In the genomic region with DNA sequence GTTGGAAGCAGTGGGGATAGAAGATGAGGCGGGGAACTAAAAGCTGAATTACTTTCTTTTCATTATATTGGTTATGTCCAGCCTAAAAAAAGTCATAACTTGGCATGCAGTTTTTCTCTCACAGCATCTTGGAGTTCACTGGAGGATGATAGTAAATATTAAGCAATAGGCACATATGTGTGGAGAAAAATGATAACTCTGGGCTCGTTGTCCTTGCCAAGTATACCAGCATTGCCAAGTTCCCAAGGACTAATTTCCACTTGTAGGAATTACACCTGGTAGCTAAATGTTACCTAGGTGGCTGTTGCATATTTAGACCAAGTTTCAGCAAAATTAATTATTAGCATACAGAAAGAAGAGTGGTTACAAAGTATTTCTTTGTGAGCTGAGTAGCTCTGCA, we compare ENCODE assay signal across 5 cellular contexts.
"Had no signal": no experiment of that assay in that cellular context is flagged by ENCODE, and none has a peak within 500 bp of the region (broad histone marks: within the 10 kb centered on the region; RNA-seq: fewer than 3 reads in every experiment).

No MANE protein-coding gene starts in this region.

- H3K4me3 ChIP-seq: GM23338, K562 had no signal

- DNase-seq: H9, HCEC 1CT, IMR-90 had no signal
